ENCODE assay signal across 8 cellular contexts in the genomic region with DNA sequence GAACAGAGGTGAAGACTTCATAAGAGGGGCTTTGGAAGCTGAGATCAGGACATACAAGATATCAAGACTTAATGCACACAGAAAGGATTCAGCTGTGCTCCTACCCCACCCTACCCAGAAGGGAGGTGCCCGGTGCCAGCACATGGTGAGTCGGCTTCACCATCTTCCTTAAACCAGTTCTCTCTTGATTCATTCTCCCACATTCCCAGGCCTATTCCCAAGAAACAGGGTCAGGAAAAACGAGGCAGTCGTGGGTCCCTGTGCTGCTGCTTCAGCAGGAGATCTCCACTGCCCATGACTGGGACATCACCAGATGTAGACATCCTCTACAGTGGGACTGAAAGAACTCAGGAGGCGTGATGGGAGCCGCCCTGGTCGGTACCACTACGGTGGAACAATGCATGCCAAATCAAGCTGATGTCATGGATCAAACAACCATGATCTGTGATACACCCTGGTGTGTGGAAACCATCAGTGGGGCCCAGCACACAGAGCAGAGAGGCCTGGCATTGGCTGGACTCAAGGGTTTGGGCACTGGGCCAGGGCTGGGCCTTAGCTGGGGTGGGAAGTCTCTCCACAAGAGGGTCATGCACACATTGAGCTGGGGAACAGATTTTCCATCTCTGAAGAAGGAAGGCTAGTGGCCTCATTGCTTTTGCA. TPM values are rescaled to one million over a fixed set of nuclear protein-coding genes. Genes with fewer than 3 reads are reported as not detected.
A peak's percentile ranks its signal among the peaks of the same experiment; 100 is the strongest.
DNase-seq lines count a peak whose midpoint lies in the region; ATAC-seq and TF ChIP-seq lines count a peak whose summit lies in the region.

No MANE protein-coding gene starts in this region.

- peaks cover 50% of the 10 kb centered on the region for H3K4me1 Mint-ChIP-seq in CD4-positive, alpha-beta T cell (ENCODE audit: low read depth)
- peaks cover 55% of the 10 kb centered on the region for H3K4me1 Mint-ChIP-seq in activated naive CD4-positive, alpha-beta T cell treated with anti-CD3 and anti-CD28 coated beads for 36 hours (ENCODE audit: low read depth)

- no peaks in the 10 kb centered on the region for H3K27me3 Mint-ChIP-seq in CD4-positive, alpha-beta T cell
- no peaks in the 10 kb centered on the region for H3K27me3 Mint-ChIP-seq in activated naive CD4-positive, alpha-beta T cell treated with anti-CD3 and anti-CD28 coated beads for 36 hours (ENCODE audit: low read depth)

- peaks cover 56% of the 10 kb centered on the region for H3K36me3 Mint-ChIP-seq in CD4-positive, alpha-beta T cell (ENCODE audit: low read depth)
- H3K36me3 Mint-ChIP-seq in activated naive CD4-positive, alpha-beta T cell treated with anti-CD3 and anti-CD28 coated beads for 36 hours (ENCODE audit: low read depth): peaks cover 13% of the 10 kb centered on the region

- no peak for ATAC-seq in CD4-positive, alpha-beta T cell (ENCODE audit: poor library complexity)
- ATAC-seq in GM18517 (IDR thresholded peaks at IDR 0.05; ENCODE audit: unreplicated experiment): no peak

- no peaks in the 10 kb centered on the region for H3K9me3 ChIP-seq in CD4-positive, alpha-beta T cell (ENCODE audit: control insufficient read depth, low read length)
- H3K9me3 ChIP-seq in Peyer's patch (no peaks in the 10 kb centered on the region), ovary (no peaks in the 10 kb centered on the region)

- H3K27ac Mint-ChIP-seq in CD4-positive, alpha-beta T cell: peak overlapping the region; percentile 30
- H3K27ac Mint-ChIP-seq in activated naive CD4-positive, alpha-beta T cell treated with anti-CD3 and anti-CD28 coated beads for 36 hours: no peak overlapping the region

- TF ChIP-seq CTCF in CD4-positive, alpha-beta T cell (IDR thresholded peaks at IDR 0.05): no peak
- no peak for TF ChIP-seq CTCF in Peyer's patch (IDR thresholded peaks at IDR 0.05)
- TF ChIP-seq CTCF in fibroblast of mammary gland (conservative IDR thresholded peaks at IDR 0.05; ENCODE audit: control insufficient read depth, insufficient read depth, low read depth, low read length): no peak
- TF ChIP-seq CTCF in ovary (IDR thresholded peaks at IDR 0.05): no peak

- intact Hi-C loops in CD4-positive, alpha-beta T cell (cut with DNase I, micrococcal nuclease): no loop called here
- intact Hi-C loops in ovary (cut with DNase I): loop anchor here in 3 of 4 donors (5.0 to 10.0 kb wide), 2 partner anchors 43 to 390 kb away; a partner anchor contains a TSS
- intact Hi-C loops in activated naive CD4-positive, alpha-beta T cell treated with anti-CD3 and anti-CD28 coated beads for 36 hours (cut with micrococcal nuclease): no loop called here

- no peak overlapping the region for H3K4me3 ChIP-seq in Peyer's patch
- H3K4me3 ChIP-seq in fibroblast of mammary gland (ENCODE audit: control insufficient read depth, low read depth, low read length): no peak overlapping the region
- no peak overlapping the region for H3K4me3 ChIP-seq in ovary

- DNase-seq in CD4-positive, alpha-beta T cell: no peak
- no peak for DNase-seq in Peyer's patch
- DNase-seq in fibroblast of mammary gland (ENCODE audit: low read depth): peak; percentile 60
- DNase-seq in ovary: peak; percentile 42 to 68 (median 61)
- DNase-seq in activated naive CD4-positive, alpha-beta T cell treated with anti-CD3 and anti-CD28 coated beads for 36 hours: no peak
- no peak for DNase-seq in AG08396 (ENCODE audit: low spot score)
- DNase-seq in stimulated activated CD4-positive, alpha-beta T cell treated with anti-CD3 and anti-CD28 coated beads, Interleukin-4, amount 100 ng/mL, for 1 hour: no peak

- CTCF ChIA-PET in CD4-positive, alpha-beta T cell (lab: Charles Lee): interaction anchor here (1.1 to 2.0 kb wide), 2 partner anchors 15 to 25 kb away, joined by 3 to 5 read pairs; no protein-coding TSS in a partner anchor
- CTCF ChIA-PET in activated naive CD4-positive, alpha-beta T cell treated with anti-CD3 and anti-CD28 coated beads for 36 hours (lab: Charles Lee): interaction anchor here (1.4 to 2.0 kb wide), 2 partner anchors 11 to 13 kb away, joined by 4 to 7 read pairs; no protein-coding TSS in a partner anchor

- H3K4me1 ChIP-seq in Peyer's patch: peaks cover 31 to 88% (median 47%) of the 10 kb centered on the region in 4 donors
- H3K4me1 ChIP-seq in ovary (ENCODE audit: insufficient read depth): peaks cover 48% of the 10 kb centered on the region

- H3K9me3 Mint-ChIP-seq in CD4-positive, alpha-beta T cell: no peaks in the 10 kb centered on the region
- no peaks in the 10 kb centered on the region for H3K9me3 Mint-ChIP-seq in activated naive CD4-positive, alpha-beta T cell treated with anti-CD3 and anti-CD28 coated beads for 36 hours

- peaks cover 0 to 16% (median 0%) of the 10 kb centered on the region in 3 donors for H3K36me3 ChIP-seq in Peyer's patch
- H3K36me3 ChIP-seq in ovary: no peaks in the 10 kb centered on the region

- no peak for TF ChIP-seq EP300 in ovary (IDR thresholded peaks at IDR 0.05)

- no peaks in the 10 kb centered on the region for H3K27me3 ChIP-seq in CD4-positive, alpha-beta T cell (ENCODE audit: control insufficient read depth, insufficient read depth, low read length)
- H3K27me3 ChIP-seq in Peyer's patch (no peaks in the 10 kb centered on the region), ovary (no peaks in the 10 kb centered on the region)

- POLR2A ChIA-PET in CD4-positive, alpha-beta T cell (lab: Charles Lee): interaction anchor here (1.0 kb wide), 1 partner anchor 53 kb away, joined by 3 read pairs; no protein-coding TSS in a partner anchor

- TF ChIP-seq POLR2A in Peyer's patch (IDR thresholded peaks at IDR 0.05) (no peak), ovary (IDR thresholded peaks at IDR 0.05) (no peak)

- H3K4me3 Mint-ChIP-seq in CD4-positive, alpha-beta T cell: no peak overlapping the region
- no peak overlapping the region for H3K4me3 Mint-ChIP-seq in activated naive CD4-positive, alpha-beta T cell treated with anti-CD3 and anti-CD28 coated beads for 36 hours

- no peak overlapping the region for H3K27ac ChIP-seq in CD4-positive, alpha-beta T cell (ENCODE audit: low read depth, low read length)
- H3K27ac ChIP-seq in Peyer's patch (peak overlapping the region; percentile 14 to 79 (median 64)), ovary (peak overlapping the region in 1 of 2 donors; percentile 70)

- 75 to 87% (median 82%) methylated on average over 8 of the region's 8 CpGs for WGBS in ovary, 3 donors

RNA-seq across cellular contexts. Expression of a gene that starts 41.9 kb away (rescaled TPM):
- total RNA-seq in CD4-positive, alpha-beta T cell: 10 to 100 TPM; 57.5 to 59.5 TPM
- total RNA-seq in Peyer's patch: 10 to 100 TPM; 41.7 to 90.0 (median 59.2) TPM
- 10 to 100 TPM; 32.2 to 50.1 (median 42.3) TPM for total RNA-seq in ovary
- 10 to 100 TPM; 34.7 to 66.7 TPM for polyA plus RNA-seq in ovary
- 10 to 100 TPM; 37.6 to 43.0 TPM for total RNA-seq in activated naive CD4-positive, alpha-beta T cell treated with anti-CD3 and anti-CD28 coated beads for 36 hours

RNA-seq across cellular contexts. Expression of a gene that starts 44.8 kb away (rescaled TPM):
- total RNA-seq in CD4-positive, alpha-beta T cell: 100 to 1,000 TPM; 163 to 170 TPM
- 100 to 1,000 TPM; 111 to 304 (median 229) TPM for total RNA-seq in Peyer's patch
- total RNA-seq in ovary: 10 to 100 TPM in 6 of 7 donors, 1 to 10 TPM in 1; 9.4 to 19.1 (median 14.0) TPM
- 10 to 100 TPM in 1 of 2 donors, 1 to 10 TPM in 1; 3.4 to 13.7 TPM for polyA plus RNA-seq in ovary
- total RNA-seq in activated naive CD4-positive, alpha-beta T cell treated with anti-CD3 and anti-CD28 coated beads for 36 hours: 10 to 100 TPM; 85.0 to 92.4 TPM

RNA-seq across cellular contexts. Expression of a gene that starts 57.1 kb away (rescaled TPM):
- total RNA-seq in CD4-positive, alpha-beta T cell: not detected
- 10 to 100 TPM in 1 of 4 donors, 1 to 10 TPM in 3; 2.4 to 12.4 (median 5.7) TPM for total RNA-seq in Peyer's patch
- 10 to 100 TPM in 6 of 7 donors, 1 to 10 TPM in 1; 5.9 to 23.9 (median 13.4) TPM for total RNA-seq in ovary
- 1 to 10 TPM; 3.8 to 9.4 TPM for polyA plus RNA-seq in ovary
- not detected for total RNA-seq in activated naive CD4-positive, alpha-beta T cell treated with anti-CD3 and anti-CD28 coated beads for 36 hours

Comparison
In these comparisons a context has a peak if more than half of its experiments do, and no peak if none do; other contexts are left out.
1. DNase-seq: peak in fibroblast of mammary gland (single experiment) and ovary (5 of 5); none in CD4-positive, alpha-beta T cell (0 of 10), Peyer's patch (0 of 3), activated naive CD4-positive, alpha-beta T cell treated with anti-CD3 and anti-CD28 coated beads for 36 hours (single experiment), AG08396 (single experiment) and stimulated activated CD4-positive, alpha-beta T cell treated with anti-CD3 and anti-CD28 coated beads, Interleukin-4, amount 100 ng/mL, for 1 hour (single experiment).
2. RNA of a gene that starts 44.8 kb away (total RNA-seq): 111 to 304 TPM in Peyer's patch, 163 to 170 TPM in CD4-positive, alpha-beta T cell and 85.0 to 92.4 TPM in activated naive CD4-positive, alpha-beta T cell treated with anti-CD3 and anti-CD28 coated beads for 36 hours; 9.4 to 19.1 TPM in ovary; every median in the first group is over 4 times any median in the second.
3. intact Hi-C loops: an anchor here in ovary (5.0 to 10.0 kb wide); none called in CD4-positive, alpha-beta T cell and activated naive CD4-positive, alpha-beta T cell treated with anti-CD3 and anti-CD28 coated beads for 36 hours.